ENCODE assay signal across 9 cellular contexts in the genomic region with DNA sequence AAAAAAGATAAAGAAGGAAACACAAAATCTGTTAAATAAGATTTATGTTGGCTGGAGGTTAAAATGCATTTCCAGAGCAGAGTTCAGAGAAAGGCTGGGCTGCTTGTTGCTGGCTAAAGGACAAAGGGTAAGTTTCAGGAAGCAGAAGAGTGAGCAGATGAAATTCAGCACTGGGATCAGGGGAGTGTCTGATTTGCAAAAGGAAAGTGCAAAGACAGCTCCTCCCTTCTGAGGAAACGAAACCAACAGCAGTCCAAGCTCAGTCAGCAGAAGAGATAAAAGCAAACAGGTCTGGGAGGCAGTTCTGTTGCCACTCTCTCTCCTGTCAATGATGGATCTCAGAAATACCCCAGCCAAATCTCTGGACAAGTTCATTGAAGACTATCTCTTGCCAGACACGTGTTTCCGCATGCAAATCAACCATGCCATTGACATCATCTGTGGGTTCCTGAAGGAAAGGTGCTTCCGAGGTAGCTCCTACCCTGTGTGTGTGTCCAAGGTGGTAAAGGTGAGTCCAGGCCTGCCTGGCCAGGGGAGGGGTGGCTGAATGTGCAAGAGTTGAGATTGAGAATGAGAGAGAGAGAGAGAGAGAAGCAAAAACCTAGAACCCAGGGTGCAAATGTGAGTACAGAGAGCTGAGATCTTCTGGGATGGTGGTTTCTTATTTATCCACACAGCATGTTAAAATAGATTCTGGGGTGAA. TPM values are rescaled to one million over a fixed set of nuclear protein-coding genes. Genes with fewer than 3 reads are reported as not detected.
DNase-seq lines count a peak whose midpoint lies in the region; ATAC-seq, FAIRE-seq and TF ChIP-seq lines count a peak whose summit lies in the region.
"Had no signal": no experiment of that assay in that cellular context is flagged by ENCODE, and none has a peak within 500 bp of the region (broad histone marks: within the 10 kb centered on the region; RNA-seq: fewer than 3 reads in every experiment).

A gene (plus strand): TSS at position 251 of the 703 bp plus-strand sequence. CDS start 78 bp downstream, at position 329.

- peak within 1 kb of the TSS; percentile 22 to 69 for H3K4me3 ChIP-seq in muscle layer of colon (ENCODE audit: low read depth in 1 of 2, low read length in 2 of 2)
- peak within 1 kb of the TSS; percentile 45 to 49 for H3K4me3 ChIP-seq in vagina

- no peaks in the 10 kb centered on the region for H3K27me3 ChIP-seq in muscle layer of colon (ENCODE audit: control insufficient read depth in 1 of 2, insufficient read depth in 2 of 2, low read length in 2 of 2)
- H3K27me3 ChIP-seq in vagina = no peaks in the 10 kb centered on the region

- H3K27ac ChIP-seq in KOPT-K1 (ENCODE audit: low read depth, low read length, poor library complexity, severe bottlenecking) (peak within 1 kb of the TSS; percentile 46), muscle layer of colon (ENCODE audit: low read depth, low read length) (no peak within 1 kb of the TSS), vagina (peak within 1 kb of the TSS; percentile 64)

- H3K4me3 Mint-ChIP-seq in T-helper 2 cell treated with Interferon-gamma antibody and Interleukin-4, amounts not matched to agents 5 μg/mL and 100 μg/mL, for 36 hours = peak within 1 kb of the TSS; percentile 97

- TF ChIP-seq CTCF in vagina (IDR thresholded peaks at IDR 0.05) = no peak

- H3K9ac ChIP-seq in muscle layer of colon (ENCODE audit: low read length) = peak within 1 kb of the TSS; percentile 32

- intact Hi-C loops in vagina (cut with DNase I) = no loop called here

- peaks cover 7% of the 10 kb centered on the region for H3K9me3 Mint-ChIP-seq in T-helper 2 cell treated with Interferon-gamma antibody and Interleukin-4, amounts not matched to agents 5 μg/mL and 100 μg/mL, for 36 hours

- ATAC-seq in GM21723 (IDR thresholded peaks at IDR 0.05; ENCODE audit: unreplicated experiment) = peak; percentile 78

- H3K4me1 ChIP-seq in muscle layer of colon (ENCODE audit: insufficient read depth, low read length) (peaks cover 17% of the 10 kb centered on the region), vagina (peaks cover 40% of the 10 kb centered on the region)

- no peaks in the 10 kb centered on the region for H3K36me3 ChIP-seq in KOPT-K1 (ENCODE audit: insufficient read depth, low read length)
- no peaks in the 10 kb centered on the region for H3K36me3 ChIP-seq in muscle layer of colon (ENCODE audit: insufficient read depth, low read length)
- no peaks in the 10 kb centered on the region for H3K36me3 ChIP-seq in vagina

- peak within 1 kb of the TSS; percentile 93 for H3K27ac Mint-ChIP-seq in T-helper 2 cell treated with Interferon-gamma antibody and Interleukin-4, amounts not matched to agents 5 μg/mL and 100 μg/mL, for 36 hours

- no peak for TF ChIP-seq POLR2A in vagina (IDR thresholded peaks at IDR 0.05)

- H3K36me3 Mint-ChIP-seq in T-helper 2 cell treated with Interferon-gamma antibody and Interleukin-4, amounts not matched to agents 5 μg/mL and 100 μg/mL, for 36 hours (ENCODE audit: low read depth) = peaks cover 39% of the 10 kb centered on the region

- peaks cover 64% of the 10 kb centered on the region for H3K4me1 Mint-ChIP-seq in T-helper 2 cell treated with Interferon-gamma antibody and Interleukin-4, amounts not matched to agents 5 μg/mL and 100 μg/mL, for 36 hours (ENCODE audit: low read depth)

- FAIRE-seq in endometrium (lab: Jason Lieb, UNC) = peak; percentile 71
- FAIRE-seq: A204.1 had no signal

- no peaks in the 10 kb centered on the region for H3K27me3 Mint-ChIP-seq in T-helper 2 cell treated with Interferon-gamma antibody and Interleukin-4, amounts not matched to agents 5 μg/mL and 100 μg/mL, for 36 hours (ENCODE audit: low read depth)

- DNase-seq in NCI-H1092 treated with DMSO at 0.1 percent for 48 hours (lab: John Stamatoyannopoulos, UW) = peak; percentile 41
- DNase-seq in NCI-H1092 (lab: John Stamatoyannopoulos, UW) = no peak
- DNase-seq in T-helper 2 cell treated with Interferon-gamma antibody and Interleukin-4, amounts not matched to agents 5 μg/mL and 100 μg/mL, for 36 hours (ENCODE audit: low spot score) = peak; percentile 40
- DNase-seq in vagina (ENCODE audit: extremely low spot score in 2 of 2) = peak; percentile 86 to 94

- H3K9me3 ChIP-seq in KOPT-K1 (ENCODE audit: insufficient read depth, low read length, poor library complexity, severe bottlenecking) (peaks cover 1% of the 10 kb centered on the region), muscle layer of colon (ENCODE audit: low read length) (no peaks in the 10 kb centered on the region), vagina (no peaks in the 10 kb centered on the region)

RNA-seq across cellular contexts. Expression of the gene that starts here (rescaled TPM):
- total RNA-seq in vagina = 30.9 TPM
